1 cellular context compared by ENCODE assay signal in the genomic region with DNA sequence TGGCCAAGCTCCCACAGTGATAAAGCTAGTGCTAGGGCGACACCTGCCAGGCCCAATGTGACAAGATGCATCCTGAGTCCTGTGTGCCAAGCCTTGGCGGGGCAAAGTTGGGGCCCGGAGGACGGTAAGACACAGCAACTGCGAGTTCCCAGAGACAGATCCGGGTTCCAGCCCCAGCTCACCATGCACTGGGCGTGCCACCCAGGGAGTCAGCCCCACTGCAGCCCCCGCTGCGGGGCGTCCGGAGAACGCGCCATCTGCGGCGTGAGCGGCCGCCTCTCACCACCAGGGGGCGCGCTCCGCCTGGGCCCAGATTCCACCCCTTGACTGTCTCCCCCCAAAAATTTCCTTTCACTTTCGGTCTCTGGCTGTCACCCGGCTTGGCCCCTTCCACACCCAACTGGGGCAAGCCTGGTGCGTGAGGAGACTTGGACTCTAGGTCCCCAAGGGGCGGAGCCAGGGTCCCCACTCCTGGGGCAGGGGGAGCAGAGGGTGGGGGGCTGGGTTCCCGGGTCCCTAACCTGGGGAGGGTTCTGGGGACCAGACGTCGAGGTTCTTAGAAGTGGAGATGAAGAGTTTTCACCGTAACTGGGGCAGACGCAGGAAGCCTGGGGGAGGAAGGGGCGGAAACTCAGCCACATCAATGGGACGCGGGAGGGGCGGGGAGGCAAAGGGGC.
A peak's percentile ranks its signal among the peaks of the same experiment; 100 is the strongest.
TF ChIP-seq lines count a peak whose summit lies in the region.

A gene with protein sequence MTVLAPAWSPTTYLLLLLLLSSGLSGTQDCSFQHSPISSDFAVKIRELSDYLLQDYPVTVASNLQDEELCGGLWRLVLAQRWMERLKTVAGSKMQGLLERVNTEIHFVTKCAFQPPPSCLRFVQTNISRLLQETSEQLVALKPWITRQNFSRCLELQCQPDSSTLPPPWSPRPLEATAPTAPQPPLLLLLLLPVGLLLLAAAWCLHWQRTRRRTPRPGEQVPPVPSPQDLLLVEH (plus strand): TSS at position 348 of the 677 bp plus-strand sequence. CDS start 425 bp downstream, outside the sequence.

TF ChIP-seq in K562, 482 proteins besides CTCF, POLR2A, EP300 and RAD21 (continued from another document):
- TF ChIP-seq MLLT1 (IDR thresholded peaks at IDR 0.05) (peak in 1 of 2 experiments; percentile 15; a peak in 1 of 4 replicates), CREB1 (IDR thresholded peaks at IDR 0.05) (0 out of 2 replicates have a peak, but pooled peaks have one; percentile 9), CREB1 (CRISPR knock-in tag; IDR thresholded peaks at IDR 0.05) (no peak; the same call in 1 of the 2 replicates), ZFX (CRISPR knock-in tag; IDR thresholded peaks at IDR 0.05) (peak; percentile 67), HIVEP1 (CRISPR knock-in tag; IDR thresholded peaks at IDR 0.05) (no peak), POLR3A (IDR thresholded peaks at IDR 0.05; ENCODE audit: borderline replicate concordance, extremely low read depth, insufficient read depth, insufficient read length) (no peak), BDP1 (IDR thresholded peaks at IDR 0.05; ENCODE audit: insufficient read depth, insufficient read length) (no peak), NBN (IDR thresholded peaks at IDR 0.05; ENCODE audit: low read depth) (peak; percentile 75), THRA (IDR thresholded peaks at IDR 0.05) (no peak), MITF (IDR thresholded peaks at IDR 0.05) (no peak), ZSCAN32 (CRISPR knock-in tag; IDR thresholded peaks at IDR 0.05) (no peak), SP1 (CRISPR knock-in tag; IDR thresholded peaks at IDR 0.05) (peak; percentile 66), SOX6 (IDR thresholded peaks at IDR 0.05) (peak; percentile 41; the same call in 1 of the 2 replicates), RBM34 (IDR thresholded peaks at IDR 0.05; ENCODE audit: borderline replicate concordance, insufficient read depth, low read length) (no peak), E2F8 (IDR thresholded peaks at IDR 0.05; ENCODE audit: low read depth, partially characterized antibody) (peak; percentile 59), AFF4 (CRISPR knock-in tag; IDR thresholded peaks at IDR 0.05) (no peak), TFAM (CRISPR knock-in tag; conservative IDR thresholded peaks at IDR 0.05) (no peak), NR2F6 (CRISPR knock-in tag; IDR thresholded peaks at IDR 0.05) (no peak), RBFOX2 (IDR thresholded peaks at IDR 0.05; ENCODE audit: low read depth, low read length) (peak; percentile 62; the same call in 1 of the 2 replicates), MNT (conservative IDR thresholded peaks at IDR 0.05) (peak; percentile 71 to 87), ZNF263 (CRISPR knock-in tag; IDR thresholded peaks at IDR 0.05; ENCODE audit: borderline replicate concordance) (peak; percentile 3; the same call in 1 of the 2 replicates), NCOA4 (IDR thresholded peaks at IDR 0.05; ENCODE audit: partially characterized antibody) (no peak)
- TF ChIP-seq, protein P1, sequence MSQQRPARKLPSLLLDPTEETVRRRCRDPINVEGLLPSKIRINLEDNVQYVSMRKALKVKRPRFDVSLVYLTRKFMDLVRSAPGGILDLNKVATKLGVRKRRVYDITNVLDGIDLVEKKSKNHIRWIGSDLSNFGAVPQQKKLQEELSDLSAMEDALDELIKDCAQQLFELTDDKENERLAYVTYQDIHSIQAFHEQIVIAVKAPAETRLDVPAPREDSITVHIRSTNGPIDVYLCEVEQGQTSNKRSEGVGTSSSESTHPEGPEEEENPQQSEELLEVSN (IDR thresholded peaks at IDR 0.05; ENCODE audit: borderline replicate concordance in 1 of 2, extremely low read depth in 1 of 2, insufficient read depth in 1 of 2, insufficient read length in 1 of 2, low read depth in 1 of 2, low read length in 1 of 2, poor library complexity in 1 of 2, severe bottlenecking in 1 of 2): peak; percentile 54 to 63
- TF ChIP-seq, protein P2, sequence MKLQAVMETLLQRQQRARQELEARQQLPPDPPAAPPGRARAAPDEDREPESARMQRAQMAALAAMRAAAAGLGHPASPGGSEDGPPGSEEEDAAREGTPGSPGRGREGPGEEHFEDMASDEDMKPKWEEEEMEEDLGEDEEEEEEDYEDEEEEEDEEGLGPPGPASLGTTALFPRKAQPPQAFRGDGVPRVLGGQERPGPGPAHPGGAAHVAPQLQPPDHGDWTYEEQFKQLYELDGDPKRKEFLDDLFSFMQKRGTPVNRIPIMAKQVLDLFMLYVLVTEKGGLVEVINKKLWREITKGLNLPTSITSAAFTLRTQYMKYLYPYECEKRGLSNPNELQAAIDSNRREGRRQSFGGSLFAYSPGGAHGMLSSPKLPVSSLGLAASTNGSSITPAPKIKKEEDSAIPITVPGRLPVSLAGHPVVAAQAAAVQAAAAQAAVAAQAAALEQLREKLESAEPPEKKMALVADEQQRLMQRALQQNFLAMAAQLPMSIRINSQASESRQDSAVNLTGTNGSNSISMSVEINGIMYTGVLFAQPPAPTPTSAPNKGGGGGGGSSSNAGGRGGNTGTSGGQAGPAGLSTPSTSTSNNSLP (IDR thresholded peaks at IDR 0.05; ENCODE audit: borderline replicate concordance, low read depth, low read length): no peak
- TF ChIP-seq, protein P3, sequence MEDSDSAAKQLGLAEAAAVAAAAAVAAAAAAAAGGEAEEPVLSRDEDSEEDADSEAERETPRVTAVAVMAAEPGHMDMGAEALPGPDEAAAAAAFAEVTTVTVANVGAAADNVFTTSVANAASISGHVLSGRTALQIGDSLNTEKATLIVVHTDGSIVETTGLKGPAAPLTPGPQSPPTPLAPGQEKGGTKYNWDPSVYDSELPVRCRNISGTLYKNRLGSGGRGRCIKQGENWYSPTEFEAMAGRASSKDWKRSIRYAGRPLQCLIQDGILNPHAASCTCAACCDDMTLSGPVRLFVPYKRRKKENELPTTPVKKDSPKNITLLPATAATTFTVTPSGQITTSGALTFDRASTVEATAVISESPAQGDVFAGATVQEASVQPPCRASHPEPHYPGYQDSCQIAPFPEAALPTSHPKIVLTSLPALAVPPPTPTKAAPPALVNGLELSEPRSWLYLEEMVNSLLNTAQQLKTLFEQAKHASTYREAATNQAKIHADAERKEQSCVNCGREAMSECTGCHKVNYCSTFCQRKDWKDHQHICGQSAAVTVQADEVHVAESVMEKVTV (CRISPR knock-in tag; IDR thresholded peaks at IDR 0.05): peak; percentile 42
- TF ChIP-seq, protein P4, sequence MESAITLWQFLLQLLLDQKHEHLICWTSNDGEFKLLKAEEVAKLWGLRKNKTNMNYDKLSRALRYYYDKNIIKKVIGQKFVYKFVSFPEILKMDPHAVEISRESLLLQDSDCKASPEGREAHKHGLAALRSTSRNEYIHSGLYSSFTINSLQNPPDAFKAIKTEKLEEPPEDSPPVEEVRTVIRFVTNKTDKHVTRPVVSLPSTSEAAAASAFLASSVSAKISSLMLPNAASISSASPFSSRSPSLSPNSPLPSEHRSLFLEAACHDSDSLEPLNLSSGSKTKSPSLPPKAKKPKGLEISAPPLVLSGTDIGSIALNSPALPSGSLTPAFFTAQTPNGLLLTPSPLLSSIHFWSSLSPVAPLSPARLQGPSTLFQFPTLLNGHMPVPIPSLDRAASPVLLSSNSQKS (CRISPR knock-in tag; IDR thresholded peaks at IDR 0.05): no peak
